In the genomic region with DNA sequence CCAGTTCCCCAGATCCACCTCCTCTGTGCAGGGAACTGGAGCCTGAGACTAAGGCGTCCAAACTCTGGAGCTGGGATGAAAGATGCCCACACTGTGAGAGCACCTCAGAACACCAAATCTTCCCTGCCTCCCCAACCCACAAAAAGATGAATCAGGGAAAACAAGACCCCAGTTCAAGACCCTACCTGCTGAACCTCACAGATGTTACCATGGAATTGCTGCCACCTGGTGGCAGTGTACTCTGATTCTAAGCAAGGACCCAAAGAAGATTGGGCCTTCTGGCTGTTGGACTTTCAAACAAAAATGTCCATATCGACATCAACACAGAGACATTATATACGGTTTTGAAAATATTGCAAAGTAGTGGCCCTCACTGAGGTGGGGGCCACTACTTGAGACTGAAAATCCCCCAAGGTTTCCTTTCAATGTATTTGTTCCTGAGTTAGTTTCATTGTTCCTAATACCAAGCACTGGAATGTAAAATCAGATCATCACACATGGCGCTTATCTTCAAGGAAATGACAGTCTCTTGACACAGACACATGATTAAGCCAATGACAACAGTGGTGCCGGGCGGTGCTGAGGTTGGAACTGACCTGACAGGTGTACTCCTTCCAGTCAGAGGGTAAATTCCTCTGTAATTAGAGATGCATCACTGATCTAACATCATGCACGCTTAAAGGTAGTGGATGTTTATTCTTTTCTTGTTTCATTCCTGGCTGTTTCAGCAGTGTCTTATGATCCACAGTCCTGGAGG, we compare ENCODE assay signal across 8 cellular contexts.
DNase-seq lines count a peak whose midpoint lies in the region; ATAC-seq and TF ChIP-seq lines count a peak whose summit lies in the region.

No MANE protein-coding gene starts in this region.

- H3K27ac ChIP-seq in HCT116 (ENCODE audit: low read depth, low read length) (no peak overlapping the region), adrenal gland (no peak overlapping the region), liver (ENCODE audit: low read depth in 1 of 2, low read length in 2 of 2) (no peak overlapping the region), mesenchymal stem cell (ENCODE audit: low read length, poor library complexity, severe bottlenecking) (no peak overlapping the region)
- no peak overlapping the region for H3K27ac ChIP-seq in CD4-positive, alpha-beta T cell (ENCODE audit: low read depth, low read length)

- ATAC-seq in HCT116 (peak; percentile 76), HG02885 (IDR thresholded peaks at IDR 0.05; ENCODE audit: poor library complexity, unreplicated experiment) (no peak)
- ATAC-seq in CD4-positive, alpha-beta T cell (ENCODE audit: poor library complexity), result no peak

- no peak overlapping the region for H2BK15ac ChIP-seq in mesenchymal stem cell (ENCODE audit: low read depth, poor library complexity, severe bottlenecking)

- H3K9me3 ChIP-seq in HCT116 (ENCODE audit: control insufficient read depth in 1 of 2, insufficient read depth in 1 of 2, low read depth in 1 of 2, low read length in 2 of 2) (no peaks in the 10 kb centered on the region), adrenal gland (replicated peaks in 1 of 3) (no peaks in the 10 kb centered on the region), liver (ENCODE audit: control insufficient read depth in 4 of 4, low read length in 3 of 4) (no peaks in the 10 kb centered on the region), mesenchymal stem cell (ENCODE audit: control insufficient read depth, low read length) (no peaks in the 10 kb centered on the region)
- H3K9me3 ChIP-seq in CD4-positive, alpha-beta T cell (ENCODE audit: control insufficient read depth, low read length), result no peaks in the 10 kb centered on the region

- no peak overlapping the region for H2BK5ac ChIP-seq in mesenchymal stem cell (ENCODE audit: low read depth, low read length, poor library complexity, severe bottlenecking)

- no peaks in the 10 kb centered on the region for H3K79me1 ChIP-seq in mesenchymal stem cell (replicated peaks; ENCODE audit: low read length, poor library complexity, severe bottlenecking)

- peaks cover 56% of the 10 kb centered on the region for H3K27me3 ChIP-seq in HCT116 (ENCODE audit: insufficient read depth, low read length)
- H3K27me3 ChIP-seq in adrenal gland, result no peaks in the 10 kb centered on the region
- H3K27me3 ChIP-seq in liver (ENCODE audit: control insufficient read depth in 4 of 4, insufficient read depth in 4 of 4, low read length in 3 of 4), result peaks cover 0 to 5% (median 1%) of the 10 kb centered on the region in 4 donors
- peaks cover 0 to 54% of the 10 kb centered on the region in 2 experiments for H3K27me3 ChIP-seq in mesenchymal stem cell (ENCODE audit: control insufficient read depth in 1 of 2, insufficient read depth in 1 of 2, low read length in 2 of 2)
- peaks cover 10% of the 10 kb centered on the region for H3K27me3 ChIP-seq in CD4-positive, alpha-beta T cell (ENCODE audit: control insufficient read depth, insufficient read depth, low read length)

- no peak overlapping the region for H3K4me3 ChIP-seq in HCT116 (replicated peaks in 1 of 2; ENCODE audit: low read depth in 1 of 2, low read length in 2 of 2)
- H3K4me3 ChIP-seq in adrenal gland, result no peak overlapping the region
- no peak overlapping the region for H3K4me3 ChIP-seq in liver (ENCODE audit: low read depth in 1 of 3, low read length in 3 of 3)
- no peak overlapping the region for H3K4me3 ChIP-seq in mesenchymal stem cell (ENCODE audit: insufficient read depth in 1 of 2, low read depth in 1 of 2, low read length in 2 of 2)

- no peak overlapping the region for H4K8ac ChIP-seq in mesenchymal stem cell (ENCODE audit: low read length)

- TF ChIP-seq POLR2A in HCT116 (IDR thresholded peaks at IDR 0.05; ENCODE audit: borderline replicate concordance, extremely low read depth, insufficient read depth, insufficient read length) (no peak), adrenal gland (IDR thresholded peaks at IDR 0.05) (no peak)

- H3K27ac Mint-ChIP-seq in Calu3 (ENCODE audit: unreplicated experiment), result no peak overlapping the region
- no peak overlapping the region for H3K27ac Mint-ChIP-seq in CD4-positive, alpha-beta T cell

- H3K9ac ChIP-seq in HCT116 (ENCODE audit: low read length) (no peak overlapping the region), liver (ENCODE audit: low read depth in 1 of 2, low read length in 2 of 2) (no peak overlapping the region), mesenchymal stem cell (ENCODE audit: low read length) (no peak overlapping the region)

- no peak overlapping the region for H3K14ac ChIP-seq in mesenchymal stem cell (ENCODE audit: low read length in 2 of 2)

- no peaks in the 10 kb centered on the region for H3K9me2 ChIP-seq in HCT116 (ENCODE audit: insufficient read depth)

- TF ChIP-seq RAD21 in HCT116 (IDR thresholded peaks at IDR 0.05; ENCODE audit: low read depth), result peak; percentile 71
- TF ChIP-seq RAD21 in liver (IDR thresholded peaks at IDR 0.05), result peak; percentile 70 to 75

- peaks cover 96% of the 10 kb centered on the region for H3K27me3 Mint-ChIP-seq in Calu3 (ENCODE audit: unreplicated experiment)
- peaks cover 24% of the 10 kb centered on the region for H3K27me3 Mint-ChIP-seq in CD4-positive, alpha-beta T cell

- RAD21 ChIA-PET in HCT116 (lab: Charles Lee; ENCODE audit: low non-redundant PET in 1 of 2, low total read pairs in 2 of 2, uncharacterized antibody in 2 of 2, unreplicated experiment in 2 of 2), result interaction anchor here in 1 of 2 experiments (1.3 kb wide), 1 partner anchor 125 kb away, joined by 3 read pairs; no protein-coding TSS in a partner anchor

- CTCF ChIA-PET in Calu3 (lab: Charles Lee), result interaction anchor here (1.3 to 2.0 kb wide), 2 partner anchors 125 kb away, joined by 3 to 5 read pairs; no protein-coding TSS in a partner anchor
- CTCF ChIA-PET in HCT116 (lab: Charles Lee), result interaction anchor here (1.1 to 2.1 kb wide), 4 partner anchors 21 to 125 kb away, joined by 3 to 11 read pairs (median 6); no protein-coding TSS in a partner anchor
- CTCF ChIA-PET in CD4-positive, alpha-beta T cell (lab: Charles Lee), result no interaction called here

- H2AFZ ChIP-seq in HCT116 (ENCODE audit: low read depth, low read length, poor library complexity, severe bottlenecking) (no peak overlapping the region), mesenchymal stem cell (ENCODE audit: low read depth, low read length) (no peak overlapping the region)

- POLR2A ChIA-PET in HCT116 (lab: Charles Lee), result no interaction called here
- POLR2A ChIA-PET in CD4-positive, alpha-beta T cell (lab: Charles Lee), result no interaction called here

- no peak overlapping the region for H2AK5ac ChIP-seq in mesenchymal stem cell (ENCODE audit: low read length, severe bottlenecking)

- H4K20me1 ChIP-seq in HCT116 (ENCODE audit: insufficient read depth), result no peaks in the 10 kb centered on the region

- no peaks in the 10 kb centered on the region for H3K9me3 Mint-ChIP-seq in Calu3 (ENCODE audit: low read depth, unreplicated experiment)
- no peaks in the 10 kb centered on the region for H3K9me3 Mint-ChIP-seq in CD4-positive, alpha-beta T cell

- no peak overlapping the region for H4K91ac ChIP-seq in mesenchymal stem cell (ENCODE audit: low read length)

- no peaks in the 10 kb centered on the region for H3K79me2 ChIP-seq in HCT116 (ENCODE audit: insufficient read depth, low read length)

- BruUV-seq in Calu3 (replicated peaks; lab: Mats Ljungman, UMichigan) (no TSS peak), HCT116 (replicated peaks; lab: Mats Ljungman, UMichigan) (no TSS peak)

- H3K4me1 ChIP-seq in HCT116 (ENCODE audit: control insufficient read depth in 1 of 2, insufficient read depth in 2 of 2, low read length in 2 of 2) (no peaks in the 10 kb centered on the region), adrenal gland (replicated peaks in 1 of 2) (no peaks in the 10 kb centered on the region), liver (ENCODE audit: control insufficient read depth in 4 of 4, insufficient read depth in 4 of 4, low read length in 3 of 4) (no peaks in the 10 kb centered on the region), mesenchymal stem cell (ENCODE audit: control insufficient read depth, insufficient read depth, low read depth, low read length) (no peaks in the 10 kb centered on the region)

- H2BK12ac ChIP-seq in mesenchymal stem cell (ENCODE audit: low read length in 2 of 2), result no peak overlapping the region

- H3K36me3 Mint-ChIP-seq in Calu3 (ENCODE audit: insufficient read depth, unreplicated experiment), result no peaks in the 10 kb centered on the region
- no peaks in the 10 kb centered on the region for H3K36me3 Mint-ChIP-seq in CD4-positive, alpha-beta T cell (ENCODE audit: low read depth)

- H3K18ac ChIP-seq in mesenchymal stem cell (ENCODE audit: low read depth in 1 of 2, low read length in 2 of 2), result no peak overlapping the region

- peak; percentile 13 for TF ChIP-seq CTCF in Calu3 (IDR thresholded peaks at IDR 0.05; ENCODE audit: unreplicated experiment)
- TF ChIP-seq CTCF in HCT116 (IDR thresholded peaks at IDR 0.05 in 2 of 3, conservative IDR thresholded peaks at IDR 0.05 in 1 of 3; ENCODE audit: borderline replicate concordance in 1 of 3, insufficient read depth in 1 of 3, low read depth in 2 of 3, low read length in 2 of 3), result peak; percentile 76 to 87 (median 77); a peak in 5 of 6 replicates
- TF ChIP-seq CTCF in adrenal gland (IDR thresholded peaks at IDR 0.05), result peak in 4 of 6 experiments; percentile 19 to 38 (median 28)
- peak; percentile 30 for TF ChIP-seq CTCF in liver (IDR thresholded peaks at IDR 0.05; ENCODE audit: low read depth, low read length, missing input control)
- no peak for TF ChIP-seq CTCF in CD4-positive, alpha-beta T cell (IDR thresholded peaks at IDR 0.05)

- no peak overlapping the region for H3K23ac ChIP-seq in mesenchymal stem cell (ENCODE audit: low read length in 2 of 2)

- WGBS in adrenal gland, 4 donors, result 63 to 71% (median 68%) methylated on average over 7 of the region's 7 CpGs
- WGBS in liver, result 64% methylated on average over 7 of the region's 7 CpGs
- 76% methylated on average over 7 of the region's 7 CpGs for WGBS in mesenchymal stem cell

- intact Hi-C loops in Calu3 (cut with micrococcal nuclease; ENCODE audit: unreplicated experiment), result loop anchor here (1.0 to 5.0 kb wide), 2 partner anchors 101 to 125 kb away; no protein-coding TSS in a partner anchor
- intact Hi-C loops in HCT116 (cut with micrococcal nuclease), result loop anchor here (1.0 to 2.0 kb wide), 3 partner anchors 111 to 175 kb away; no protein-coding TSS in a partner anchor
- intact Hi-C loops in adrenal gland (cut with DNase I), result loop anchor here in 1 of 2 donors (10.0 kb wide), 1 partner anchor 129 kb away; no protein-coding TSS in a partner anchor
- intact Hi-C loops in CD4-positive, alpha-beta T cell (cut with DNase I, micrococcal nuclease), result no loop called here

- no peak overlapping the region for H2BK120ac ChIP-seq in mesenchymal stem cell (ENCODE audit: low read depth, low read length)

- H3K36me3 ChIP-seq in HCT116 (ENCODE audit: control insufficient read depth in 1 of 2, insufficient read depth in 2 of 2, low read length in 2 of 2) (no peaks in the 10 kb centered on the region), adrenal gland (replicated peaks in 1 of 2) (no peaks in the 10 kb centered on the region), liver (ENCODE audit: control insufficient read depth in 4 of 4, insufficient read depth in 3 of 4, low read depth in 1 of 4, low read length in 3 of 4) (no peaks in the 10 kb centered on the region), mesenchymal stem cell (ENCODE audit: control insufficient read depth in 1 of 2, insufficient read depth in 2 of 2, low read depth in 1 of 2, low read length in 2 of 2) (no peaks in the 10 kb centered on the region)

- H3K4me2 ChIP-seq in HCT116 (ENCODE audit: low read length) (no peak overlapping the region), mesenchymal stem cell (ENCODE audit: low read length, poor library complexity, severe bottlenecking) (no peak overlapping the region)

- H3K4me3 Mint-ChIP-seq in Calu3 (ENCODE audit: low read depth, unreplicated experiment), result no peak overlapping the region
- H3K4me3 Mint-ChIP-seq in CD4-positive, alpha-beta T cell, result no peak overlapping the region

- H3K4me1 Mint-ChIP-seq in Calu3 (ENCODE audit: low read depth, unreplicated experiment), result no peaks in the 10 kb centered on the region
- no peaks in the 10 kb centered on the region for H3K4me1 Mint-ChIP-seq in CD4-positive, alpha-beta T cell (ENCODE audit: low read depth)

- no peak overlapping the region for H3K4ac ChIP-seq in mesenchymal stem cell (ENCODE audit: low read depth in 1 of 2, low read length in 2 of 2)

- peak; percentile 28 for DNase-seq in Calu3
- DNase-seq in HCT116 (ENCODE audit: low read depth, low spot score), result peak; percentile 8
- DNase-seq in adrenal gland, result peak in 1 of 7 donors; percentile 18
- DNase-seq in activated gamma-delta T cell treated with Interleukin-2 at 50 U/mL for 16 hours, result no peak
- DNase-seq in mesenchymal stem cell, result no peak
- DNase-seq in CD4-positive, alpha-beta T cell, result no peak

Comparison
In these comparisons a context has a peak if more than half of its experiments do, and no peak if none do; other contexts are left out.
1. DNase-seq: peak in Calu3 (single experiment) and HCT116 (single experiment); none in activated gamma-delta T cell treated with Interleukin-2 at 50 U/mL for 16 hours (single experiment), mesenchymal stem cell (single experiment) and CD4-positive, alpha-beta T cell (0 of 10).
2. intact Hi-C loops: an anchor here in Calu3 (1.0 to 5.0 kb wide) and HCT116 (1.0 to 2.0 kb wide); none called in CD4-positive, alpha-beta T cell.